In the genomic region with DNA sequence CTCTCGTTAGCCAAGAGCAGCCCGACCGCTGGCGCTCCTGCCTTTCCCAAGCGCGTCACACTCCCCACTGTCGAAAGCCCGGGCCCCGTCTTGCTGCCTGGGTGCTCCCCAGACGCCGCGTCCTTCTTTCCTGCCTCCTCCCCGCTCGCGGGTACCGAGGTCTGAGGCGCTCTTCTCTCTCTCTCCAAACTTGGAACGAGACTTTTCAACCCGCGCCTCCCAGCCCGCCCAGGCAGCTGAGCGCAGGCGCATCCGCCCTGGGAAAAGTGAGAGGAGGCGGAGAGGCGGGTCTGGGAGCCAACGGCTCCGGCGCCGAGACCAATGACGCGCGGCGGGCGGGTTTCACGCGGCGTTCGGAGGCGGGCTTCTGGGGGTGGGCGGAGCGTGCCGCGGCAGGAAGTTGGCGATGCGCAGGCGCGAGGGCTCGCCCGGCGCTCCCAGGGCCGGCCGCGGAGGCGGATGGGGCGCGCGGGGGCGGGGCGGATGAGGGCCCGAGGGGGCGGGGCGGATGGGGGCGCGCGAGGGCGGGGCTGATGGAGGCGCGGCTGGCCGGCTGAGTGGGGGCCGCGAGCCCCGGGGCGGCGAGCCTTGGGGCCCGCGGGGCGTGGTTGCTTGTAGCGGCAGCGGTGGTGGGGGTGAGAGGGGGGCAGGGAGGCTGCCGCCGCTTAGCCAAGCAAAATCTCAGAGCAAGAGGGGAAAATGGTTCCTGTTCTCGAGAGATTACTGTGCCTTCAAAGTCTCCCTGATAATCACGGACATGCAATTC, we compare ENCODE assay signal across 8 cellular contexts. TPM values are rescaled to one million over a fixed set of nuclear protein-coding genes. Genes with fewer than 3 reads are reported as not detected.
DNase-seq lines count a peak whose midpoint lies in the region; ATAC-seq and TF ChIP-seq lines count a peak whose summit lies in the region.

A gene (minus strand): TSS at position 268 of the 766 bp plus-strand sequence. CDS start 309 bp downstream, outside the sequence.

- intact Hi-C loops in T-helper 2 cell treated with Interferon-gamma antibody and Interleukin-4, amounts not matched to agents 100 ng/mL and 5 ng/mL, for 36 hours (cut with micrococcal nuclease): loop anchor here (1.0 to 5.0 kb wide), 6 partner anchors 12 to 1998 kb away; a partner anchor contains a TSS
- intact Hi-C loops in vagina (cut with DNase I): loop anchor here (10.0 kb wide), 1 partner anchor 155 kb away; a partner anchor contains a TSS

- peak within 1 kb of the TSS; percentile 62 to 63 for H3K4me3 ChIP-seq in right atrium auricular region
- H3K4me3 ChIP-seq in rectal smooth muscle tissue (ENCODE audit: low read length): peak within 1 kb of the TSS; percentile 87
- H3K4me3 ChIP-seq in vagina: peak within 1 kb of the TSS; percentile 48 to 50

- H3K9me3 ChIP-seq in right atrium auricular region: no peaks in the 10 kb centered on the region
- H3K9me3 ChIP-seq in vagina: no peaks in the 10 kb centered on the region

- ATAC-seq in GM18498 (IDR thresholded peaks at IDR 0.05; ENCODE audit: unreplicated experiment) (peak; percentile 85), HG02885 (IDR thresholded peaks at IDR 0.05; ENCODE audit: poor library complexity, unreplicated experiment) (peak; percentile 83)

- H3K36me3 ChIP-seq in right atrium auricular region (no peaks in the 10 kb centered on the region), rectal smooth muscle tissue (ENCODE audit: control insufficient read depth, insufficient read depth, low read length) (no peaks in the 10 kb centered on the region), vagina (no peaks in the 10 kb centered on the region)

- peak in 1 of 2 donors; percentile 83 for TF ChIP-seq POLR2A in vagina (IDR thresholded peaks at IDR 0.05)

- peaks cover 0 to 23% of the 10 kb centered on the region in 2 donors for H3K4me1 ChIP-seq in right atrium auricular region
- peaks cover 17% of the 10 kb centered on the region for H3K4me1 ChIP-seq in rectal smooth muscle tissue (ENCODE audit: control insufficient read depth, insufficient read depth, low read length)
- H3K4me1 ChIP-seq in vagina: peaks cover 36% of the 10 kb centered on the region

- H3K27ac ChIP-seq in right atrium auricular region: peak within 1 kb of the TSS; percentile 89 to 95
- peak within 1 kb of the TSS; percentile 95 for H3K27ac ChIP-seq in rectal smooth muscle tissue (ENCODE audit: low read depth, low read length)
- H3K27ac ChIP-seq in vagina: peak within 1 kb of the TSS; percentile 79

- no peaks in the 10 kb centered on the region for H3K27me3 ChIP-seq in right atrium auricular region
- H3K27me3 ChIP-seq in rectal smooth muscle tissue (ENCODE audit: control insufficient read depth, insufficient read depth, low read length): peaks cover 4% of the 10 kb centered on the region
- H3K27me3 ChIP-seq in vagina: no peaks in the 10 kb centered on the region

- peak within 1 kb of the TSS; percentile 86 for H3K9ac ChIP-seq in rectal smooth muscle tissue (ENCODE audit: low read length)

- DNase-seq in NCI-H187 treated with DMSO at 0.1 percent for 48 hours (lab: John Stamatoyannopoulos, UW) (peak; percentile 67), anterior cingulate cortex (lab: John Stamatoyannopoulos, UW) (peak; percentile 12 to 94 (median 86)), right atrium auricular region (ENCODE audit: low spot score) (peak; percentile 90), vagina (ENCODE audit: extremely low spot score in 2 of 2) (peak in 1 of 2 donors; percentile 92)

- TF ChIP-seq CTCF in right atrium auricular region (IDR thresholded peaks at IDR 0.05): no peak
- peak in 1 of 3 experiments; percentile 16 for TF ChIP-seq CTCF in vagina (IDR thresholded peaks at IDR 0.05)

RNA-seq across cellular contexts. Expression of the gene that starts here (rescaled TPM):
- total RNA-seq in T-helper 2 cell treated with Interferon-gamma antibody and Interleukin-4, amounts not matched to agents 100 ng/mL and 5 ng/mL, for 36 hours: 140 and 151 TPM in 2 replicates
- 10 to 100 TPM; 70.7 to 72.2 TPM for total RNA-seq in right atrium auricular region
- 57.9 TPM for total RNA-seq in vagina
